In the genomic region with DNA sequence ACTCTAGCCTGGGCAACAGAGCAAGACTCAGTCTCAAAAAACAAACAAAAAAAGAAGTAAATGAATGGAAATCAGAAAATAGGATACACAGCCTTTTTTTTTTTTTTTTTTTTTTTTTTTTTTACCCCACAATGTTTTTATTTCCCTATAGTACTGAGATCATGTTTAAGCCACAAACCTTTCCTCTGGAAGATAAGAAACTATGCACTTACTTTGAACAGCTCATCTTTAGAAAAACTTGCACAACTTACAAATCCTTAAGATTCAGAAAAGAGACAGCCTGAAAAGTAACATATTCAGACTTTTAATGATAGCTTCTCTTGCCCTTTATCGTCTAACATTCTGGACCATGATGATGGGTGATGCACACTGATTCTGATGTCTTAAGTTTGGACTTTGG, we compare ENCODE assay signal across 11 cellular contexts.
DNase-seq lines count a peak whose midpoint lies in the region; ATAC-seq and TF ChIP-seq lines count a peak whose summit lies in the region.
"Had no signal": no experiment of that assay in that cellular context is flagged by ENCODE, and none has a peak within 500 bp of the region (broad histone marks: within the 10 kb centered on the region; RNA-seq: fewer than 3 reads in every experiment).

No MANE protein-coding gene starts in this region.

- peak overlapping the region; percentile 27 to 69 for H3K27ac ChIP-seq in coronary artery
- H3K27ac ChIP-seq: HL-60 had no signal

- H3K9me3 ChIP-seq in T-helper 17 cell (ENCODE audit: control insufficient read depth, low read length, poor library complexity, severe bottlenecking), result no peaks in the 10 kb centered on the region

- no peak for TF ChIP-seq CTCF in coronary artery (IDR thresholded peaks at IDR 0.05)
- no peak for TF ChIP-seq CTCF in omental fat pad (IDR thresholded peaks at IDR 0.05)

- DNase-seq in HCEC 1CT (peak; percentile 34), T-helper 17 cell (no peak), coronary artery (ENCODE audit: low spot score) (no peak), omental fat pad (ENCODE audit: low spot score) (no peak), RKO (ENCODE audit: low spot score) (no peak), posterior vena cava (ENCODE audit: low spot score) (no peak)
- DNase-seq: DMS 273 treated with DMSO at 0.1 percent for 48 hours, mesendoderm, NCI-H82 had no signal

- intact Hi-C loops in posterior vena cava (cut with DNase I), result no loop called here

- peak; percentile 47 for ATAC-seq in T-helper 17 cell
- peak; percentile 45 for ATAC-seq in omental fat pad (ENCODE audit: low FRiP score)
- no peak for ATAC-seq in GM21723 (IDR thresholded peaks at IDR 0.05; ENCODE audit: unreplicated experiment)

- peak overlapping the region; percentile 86 for H3K4me3 Mint-ChIP-seq in T-helper 17 cell

- peaks cover 7% of the 10 kb centered on the region for H3K36me3 Mint-ChIP-seq in T-helper 17 cell (ENCODE audit: low read depth)

- H3K27ac Mint-ChIP-seq in T-helper 17 cell, result peak overlapping the region; percentile 41

- peaks cover 58% of the 10 kb centered on the region for H3K4me1 Mint-ChIP-seq in T-helper 17 cell

- no peak overlapping the region for H3K4me3 ChIP-seq in coronary artery

- no peaks in the 10 kb centered on the region for H3K27me3 Mint-ChIP-seq in T-helper 17 cell
